In the genomic region with DNA sequence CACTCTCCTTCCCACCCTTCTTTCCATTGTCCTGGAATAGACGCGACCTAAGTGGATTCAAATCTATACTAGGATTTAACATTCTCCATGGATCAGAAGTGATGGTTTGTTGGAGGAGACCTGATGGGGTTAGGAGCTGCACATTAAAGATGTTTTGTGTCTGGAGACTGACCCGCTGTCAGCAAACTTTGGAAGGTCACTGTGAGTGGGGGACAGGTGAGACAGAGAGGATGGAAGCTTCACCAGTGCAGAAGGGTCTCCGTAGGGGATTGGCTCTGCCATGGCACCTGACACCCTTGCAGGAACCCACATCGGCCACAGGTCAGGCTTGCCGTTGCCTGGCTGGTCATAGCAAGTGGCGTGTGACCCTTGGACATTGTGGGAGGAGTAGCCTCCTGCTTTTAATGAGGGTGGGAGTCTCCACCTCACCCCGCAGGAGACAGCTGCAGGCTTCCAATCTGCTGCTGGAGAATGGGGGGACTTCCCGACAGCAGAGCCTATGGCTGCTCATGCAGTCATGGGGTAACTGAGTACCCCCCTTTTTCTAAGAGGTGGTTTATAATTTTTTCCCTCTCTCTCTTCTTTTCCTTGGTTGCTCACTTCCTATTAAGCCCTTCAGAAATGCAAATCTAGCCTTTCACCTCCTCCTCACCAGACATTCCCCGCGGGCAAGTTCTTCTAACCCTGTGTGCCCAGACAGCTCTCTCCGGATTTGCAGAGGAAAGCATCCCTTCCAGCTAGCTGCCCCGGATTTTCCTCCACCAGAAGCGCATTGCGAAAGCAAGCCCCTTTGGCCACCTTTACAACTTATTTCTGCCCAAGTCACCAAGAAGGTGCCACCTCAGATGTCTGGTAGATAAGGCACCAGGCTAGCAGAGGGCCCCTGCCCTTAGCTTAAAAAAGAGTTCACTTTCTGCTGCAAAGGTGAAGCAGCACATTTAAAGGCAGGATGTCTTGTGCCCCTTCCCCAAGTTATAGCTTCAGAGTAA, we compare ENCODE assay signal across 1 cellular context.
TF ChIP-seq lines count a peak whose summit lies in the region.

No MANE protein-coding gene starts in this region.

TF ChIP-seq in HepG2, 621 proteins besides CTCF, POLR2A, EP300 and RAD21 (continued from another document and continues in another):
- TF ChIP-seq, protein P1, sequence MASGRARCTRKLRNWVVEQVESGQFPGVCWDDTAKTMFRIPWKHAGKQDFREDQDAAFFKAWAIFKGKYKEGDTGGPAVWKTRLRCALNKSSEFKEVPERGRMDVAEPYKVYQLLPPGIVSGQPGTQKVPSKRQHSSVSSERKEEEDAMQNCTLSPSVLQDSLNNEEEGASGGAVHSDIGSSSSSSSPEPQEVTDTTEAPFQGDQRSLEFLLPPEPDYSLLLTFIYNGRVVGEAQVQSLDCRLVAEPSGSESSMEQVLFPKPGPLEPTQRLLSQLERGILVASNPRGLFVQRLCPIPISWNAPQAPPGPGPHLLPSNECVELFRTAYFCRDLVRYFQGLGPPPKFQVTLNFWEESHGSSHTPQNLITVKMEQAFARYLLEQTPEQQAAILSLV (CRISPR knock-in tag; IDR thresholded peaks at IDR 0.05; ENCODE audit: borderline replicate concordance): no peak
- TF ChIP-seq HNRNPL (IDR thresholded peaks at IDR 0.05; ENCODE audit: low read depth, low read length) (no peak), EHMT2 (IDR thresholded peaks at IDR 0.05; ENCODE audit: borderline replicate concordance, low read depth, low read length) (no peak), NFE2L2 (IDR thresholded peaks at IDR 0.05; ENCODE audit: low read length) (no peak), ZNF143 (CRISPR knock-in tag; IDR thresholded peaks at IDR 0.05) (no peak), KLF16 (CRISPR knock-in tag; IDR thresholded peaks at IDR 0.05) (no peak), ZNF558 (CRISPR knock-in tag; IDR thresholded peaks at IDR 0.05; ENCODE audit: borderline replicate concordance) (no peak), SMAD3 (CRISPR knock-in tag; IDR thresholded peaks at IDR 0.05) (no peak), ZNF232 (CRISPR knock-in tag; IDR thresholded peaks at IDR 0.05; ENCODE audit: borderline replicate concordance) (no peak), ZNF382 (CRISPR knock-in tag; IDR thresholded peaks at IDR 0.05; ENCODE audit: borderline replicate concordance) (no peak), USF2 (IDR thresholded peaks at IDR 0.05; ENCODE audit: low read depth, low read length) (peak; percentile 70), USF2 (CRISPR knock-in tag; IDR thresholded peaks at IDR 0.05; ENCODE audit: borderline replicate concordance) (peak; percentile 66; the same call in 1 of the 2 replicates), KMT2B (CRISPR knock-in tag; IDR thresholded peaks at IDR 0.05) (no peak), CENPT (CRISPR knock-in tag; IDR thresholded peaks at IDR 0.05; ENCODE audit: low read depth) (no peak), ZNF331 (CRISPR knock-in tag; IDR thresholded peaks at IDR 0.05) (peak; percentile 45; the same call in 1 of the 2 replicates), ZXDC (CRISPR knock-in tag; IDR thresholded peaks at IDR 0.05) (no peak), PHF5A (CRISPR knock-in tag; IDR thresholded peaks at IDR 0.05; ENCODE audit: low read depth, unreplicated experiment) (no peak), FIP1L1 (IDR thresholded peaks at IDR 0.05; ENCODE audit: borderline replicate concordance, insufficient read depth, low read depth, low read length) (no peak), ZMYM3 (CRISPR knock-in tag; IDR thresholded peaks at IDR 0.05) (no peak), BATF2 (CRISPR knock-in tag; IDR thresholded peaks at IDR 0.05) (no peak), CENPX (CRISPR knock-in tag; IDR thresholded peaks at IDR 0.05) (no peak), NKX3-1 (CRISPR knock-in tag; IDR thresholded peaks at IDR 0.05) (no peak), NFYB (CRISPR knock-in tag; IDR thresholded peaks at IDR 0.05) (0 out of 2 replicates have a peak, but pooled peaks have one; percentile 14), GMEB1 (CRISPR knock-in tag; IDR thresholded peaks at IDR 0.05; ENCODE audit: borderline replicate concordance) (no peak), ZNF878 (CRISPR knock-in tag; IDR thresholded peaks at IDR 0.05) (no peak), MIER3 (CRISPR knock-in tag; IDR thresholded peaks at IDR 0.05; ENCODE audit: borderline replicate concordance) (peak; percentile 18; the same call in 1 of the 2 replicates), ZMAT3 (CRISPR knock-in tag; conservative IDR thresholded peaks at IDR 0.05) (0 out of 2 replicates have a peak, but pooled peaks have one; percentile 24), PHF20 (CRISPR knock-in tag; IDR thresholded peaks at IDR 0.05) (no peak), ZNF567 (CRISPR knock-in tag; IDR thresholded peaks at IDR 0.05; ENCODE audit: borderline replicate concordance) (0 out of 2 replicates have a peak, but pooled peaks have one; percentile 21), ZFYVE20 (CRISPR knock-in tag; IDR thresholded peaks at IDR 0.05; ENCODE audit: borderline replicate concordance, low read depth) (no peak), ZNF570 (CRISPR knock-in tag; IDR thresholded peaks at IDR 0.05; ENCODE audit: borderline replicate concordance) (no peak), NR3C1 (CRISPR knock-in tag; IDR thresholded peaks at IDR 0.05) (no peak), HHEX (CRISPR knock-in tag; IDR thresholded peaks at IDR 0.05) (no peak), PAXIP1 (CRISPR knock-in tag; conservative IDR thresholded peaks at IDR 0.05) (peak; percentile 61), ZNF136 (CRISPR knock-in tag; IDR thresholded peaks at IDR 0.05; ENCODE audit: low read depth) (no peak), ZNF343 (CRISPR knock-in tag; IDR thresholded peaks at IDR 0.05) (0 out of 2 replicates have a peak, but pooled peaks have one; percentile 38)
- TF ChIP-seq, protein P2, sequence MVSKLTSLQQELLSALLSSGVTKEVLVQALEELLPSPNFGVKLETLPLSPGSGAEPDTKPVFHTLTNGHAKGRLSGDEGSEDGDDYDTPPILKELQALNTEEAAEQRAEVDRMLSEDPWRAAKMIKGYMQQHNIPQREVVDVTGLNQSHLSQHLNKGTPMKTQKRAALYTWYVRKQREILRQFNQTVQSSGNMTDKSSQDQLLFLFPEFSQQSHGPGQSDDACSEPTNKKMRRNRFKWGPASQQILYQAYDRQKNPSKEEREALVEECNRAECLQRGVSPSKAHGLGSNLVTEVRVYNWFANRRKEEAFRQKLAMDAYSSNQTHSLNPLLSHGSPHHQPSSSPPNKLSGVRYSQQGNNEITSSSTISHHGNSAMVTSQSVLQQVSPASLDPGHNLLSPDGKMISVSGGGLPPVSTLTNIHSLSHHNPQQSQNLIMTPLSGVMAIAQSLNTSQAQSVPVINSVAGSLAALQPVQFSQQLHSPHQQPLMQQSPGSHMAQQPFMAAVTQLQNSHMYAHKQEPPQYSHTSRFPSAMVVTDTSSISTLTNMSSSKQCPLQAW (CRISPR knock-in tag; IDR thresholded peaks at IDR 0.05): 0 out of 2 replicates have a peak, but pooled peaks have one; percentile 51
- TF ChIP-seq, protein P3, sequence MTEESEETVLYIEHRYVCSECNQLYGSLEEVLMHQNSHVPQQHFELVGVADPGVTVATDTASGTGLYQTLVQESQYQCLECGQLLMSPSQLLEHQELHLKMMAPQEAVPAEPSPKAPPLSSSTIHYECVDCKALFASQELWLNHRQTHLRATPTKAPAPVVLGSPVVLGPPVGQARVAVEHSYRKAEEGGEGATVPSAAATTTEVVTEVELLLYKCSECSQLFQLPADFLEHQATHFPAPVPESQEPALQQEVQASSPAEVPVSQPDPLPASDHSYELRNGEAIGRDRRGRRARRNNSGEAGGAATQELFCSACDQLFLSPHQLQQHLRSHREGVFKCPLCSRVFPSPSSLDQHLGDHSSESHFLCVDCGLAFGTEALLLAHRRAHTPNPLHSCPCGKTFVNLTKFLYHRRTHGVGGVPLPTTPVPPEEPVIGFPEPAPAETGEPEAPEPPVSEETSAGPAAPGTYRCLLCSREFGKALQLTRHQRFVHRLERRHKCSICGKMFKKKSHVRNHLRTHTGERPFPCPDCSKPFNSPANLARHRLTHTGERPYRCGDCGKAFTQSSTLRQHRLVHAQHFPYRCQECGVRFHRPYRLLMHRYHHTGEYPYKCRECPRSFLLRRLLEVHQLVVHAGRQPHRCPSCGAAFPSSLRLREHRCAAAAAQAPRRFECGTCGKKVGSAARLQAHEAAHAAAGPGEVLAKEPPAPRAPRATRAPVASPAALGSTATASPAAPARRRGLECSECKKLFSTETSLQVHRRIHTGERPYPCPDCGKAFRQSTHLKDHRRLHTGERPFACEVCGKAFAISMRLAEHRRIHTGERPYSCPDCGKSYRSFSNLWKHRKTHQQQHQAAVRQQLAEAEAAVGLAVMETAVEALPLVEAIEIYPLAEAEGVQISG (CRISPR knock-in tag; IDR thresholded peaks at IDR 0.05): no peak
